In the genomic region with DNA sequence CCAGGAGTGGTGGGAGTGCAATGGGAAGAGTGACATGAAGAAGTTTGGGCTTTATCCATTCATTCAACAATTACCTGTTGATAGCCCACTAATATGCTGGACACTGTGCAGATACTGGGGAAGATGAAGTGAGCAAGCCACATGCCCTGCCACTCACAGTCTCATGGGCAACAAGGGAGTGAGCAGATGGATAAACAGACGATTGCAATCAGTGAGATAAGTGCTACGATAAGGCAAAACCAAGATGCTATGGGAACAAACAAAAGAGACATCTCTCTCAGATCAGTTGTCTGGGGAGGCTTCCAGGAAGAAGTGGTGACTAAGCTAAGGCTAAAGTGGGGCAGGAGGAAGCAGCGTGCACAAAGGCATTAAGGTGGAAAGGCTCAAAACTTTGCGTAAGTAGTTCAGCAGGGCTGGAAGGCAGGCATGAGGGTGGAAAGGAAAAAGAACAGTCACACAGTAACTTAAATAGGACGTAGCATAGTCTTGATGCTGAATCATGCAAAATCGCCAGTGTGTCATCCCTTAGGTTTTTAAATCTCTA, we compare ENCODE assay signal across 10 cellular contexts. TPM values are rescaled to one million over a fixed set of nuclear protein-coding genes. Genes with fewer than 3 reads are reported as not detected.
DNase-seq lines count a peak whose midpoint lies in the region; ATAC-seq, FAIRE-seq and TF ChIP-seq lines count a peak whose summit lies in the region.
"Had no signal": no experiment of that assay in that cellular context is flagged by ENCODE, and none has a peak within 500 bp of the region (broad histone marks: within the 10 kb centered on the region; RNA-seq: fewer than 3 reads in every experiment).

No MANE protein-coding gene starts in this region.

- ATAC-seq in RWPE2 (ENCODE audit: low read depth): peak; percentile 90
- no peak for ATAC-seq in GM12878
- no peak for ATAC-seq in HG02981 (IDR thresholded peaks at IDR 0.05; ENCODE audit: unreplicated experiment)
- no peak for ATAC-seq in GM19463 (IDR thresholded peaks at IDR 0.05; ENCODE audit: unreplicated experiment)

- 16% methylated on average over 6 of the region's 6 CpGs for WGBS in GM12878 (ENCODE audit: insufficient coverage, insufficient replicate concordance, low lambda C conversion rate, missing lambda C conversion rate)

- H3K4me3 ChIP-seq in RWPE2 (ENCODE audit: severe bottlenecking) (no peak overlapping the region), GM12878 (no peak overlapping the region)

- BruUV-seq in GM12878 (replicated peaks; lab: Mats Ljungman, UMichigan): no TSS peak

- H3K9me3 ChIP-seq in RWPE2 (ENCODE audit: severe bottlenecking) (no peaks in the 10 kb centered on the region), GM12878 (replicated peaks; ENCODE audit: control insufficient read depth, insufficient read depth, low read length) (no peaks in the 10 kb centered on the region; the same call in 2 of the 3 replicates)

- TF ChIP-seq CTCF in RWPE2 (IDR thresholded peaks at IDR 0.05; ENCODE audit: poor library complexity, severe bottlenecking): no peak
- no peak for TF ChIP-seq CTCF in GM12878 (IDR thresholded peaks at IDR 0.05 in 2 of 3, conservative IDR thresholded peaks at IDR 0.05 in 1 of 3; ENCODE audit: control insufficient read depth in 2 of 3, extremely low read depth in 1 of 3, insufficient read depth in 1 of 3, low read depth in 3 of 3, low read length in 3 of 3)

- H3K9ac ChIP-seq in GM12878 (ENCODE audit: control insufficient read depth, insufficient read depth, low read length): no peak overlapping the region
- H3K9ac ChIP-seq: KMS-11 had no signal

- RAD21 ChIA-PET in GM12878 (lab: Charles Lee; ENCODE audit: unreplicated experiment): interaction anchor here (2.4 kb wide), 1 partner anchor 30 kb away, joined by 10 read pairs; no protein-coding TSS in a partner anchor

- H3K27ac ChIP-seq in RWPE2 (ENCODE audit: poor library complexity, severe bottlenecking) (peak overlapping the region; percentile 78), GM12878 (ENCODE audit: control insufficient read depth, insufficient read depth) (no peak overlapping the region)
- H3K27ac ChIP-seq: KMS-11 had no signal

- no peak for TF ChIP-seq POLR2A in GM12878 (IDR thresholded peaks at IDR 0.05; ENCODE audit: low read depth, low read length)

- H3K27me3 ChIP-seq in RWPE2 (ENCODE audit: insufficient read depth, poor library complexity, severe bottlenecking): no peaks in the 10 kb centered on the region
- H3K27me3 ChIP-seq in GM12878 (replicated peaks in 1 of 2; ENCODE audit: control insufficient read depth in 2 of 2, insufficient read depth in 2 of 2, low read length in 1 of 2): no peaks in the 10 kb centered on the region

- POLR2A ChIA-PET in GM12878 (lab: Charles Lee): no interaction called here

- H4K20me1 ChIP-seq in GM12878 (ENCODE audit: control insufficient read depth, insufficient read depth): no peaks in the 10 kb centered on the region

- CTCF ChIA-PET in GM12878 (lab: Yijun Ruan, JAX): interaction anchor here (0.5 kb wide), 1 partner anchor 1056 kb away, joined by 3 read pairs; no protein-coding TSS in a partner anchor

- DNase-seq in GM19239 (ENCODE audit: insufficient read length, low spot score) (no peak), RWPE2 (ENCODE audit: low spot score) (no peak), GM12878 (ENCODE audit: low read depth, low spot score) (no peak), pons (ENCODE audit: low spot score) (peak; percentile 31), OCI-M2 (lab: John Stamatoyannopoulos, UW; ENCODE audit: unreplicated experiment) (no peak), NCI-H524 (lab: John Stamatoyannopoulos, UW) (no peak)

- H3K4me2 ChIP-seq in GM12878 (ENCODE audit: control insufficient read depth, insufficient read depth): peak overlapping the region; percentile 34; the same call in 1 of the 2 replicates
- H3K4me2 ChIP-seq: KMS-11 had no signal

- no peaks in the 10 kb centered on the region for H3K36me3 ChIP-seq in RWPE2 (ENCODE audit: low read depth)
- no peaks in the 10 kb centered on the region for H3K36me3 ChIP-seq in GM12878 (ENCODE audit: control insufficient read depth in 2 of 2, insufficient read depth in 2 of 2, low read length in 1 of 2)

- TF ChIP-seq RAD21 in GM12878 (IDR thresholded peaks at IDR 0.05; ENCODE audit: insufficient read depth, low read depth, low read length): no peak

- no peak overlapping the region for H2AFZ ChIP-seq in GM12878 (ENCODE audit: control insufficient read depth, low read depth, low read length)

- SMC1A ChIA-PET in GM12878 (lab: Charles Lee; ENCODE audit: uncharacterized antibody, unreplicated experiment): interaction anchor here (1.0 to 1.7 kb wide), 4 partner anchors 9 to 29 kb away, joined by 3 to 4 read pairs (median 3); no protein-coding TSS in a partner anchor

- FAIRE-seq in GM19239 (lab: Jason Lieb, UNC) (peak; percentile 72), GM12878 (lab: Jason Lieb, UNC) (no peak)
- FAIRE-seq: GM18507 had no signal

- in situ Hi-C loops in GM12878 (cut with MboI): no loop called here

- no peaks in the 10 kb centered on the region for H3K79me2 ChIP-seq in GM12878 (ENCODE audit: control insufficient read depth, insufficient read depth, low read length)

- H3K4me1 ChIP-seq in RWPE2 (ENCODE audit: insufficient read depth, poor library complexity, severe bottlenecking) (peaks cover 12% of the 10 kb centered on the region), GM12878 (ENCODE audit: control insufficient read depth, insufficient read depth, low read length) (peaks cover 16% of the 10 kb centered on the region)

- intact Hi-C loops in GM12878 (cut with micrococcal nuclease; ENCODE audit: unreplicated experiment): loop anchor here (5.0 kb wide), 1 partner anchor 123 kb away; no protein-coding TSS in a partner anchor

- no peak for TF ChIP-seq EP300 in GM12878 (IDR thresholded peaks at IDR 0.05; ENCODE audit: borderline replicate concordance in 1 of 2, control insufficient read depth in 1 of 2, low read depth in 2 of 2, low read length in 2 of 2)

TF ChIP-seq in GM12878, 131 proteins besides CTCF, POLR2A, EP300 and RAD21 (continues in another document):
- TF ChIP-seq, protein P1, sequence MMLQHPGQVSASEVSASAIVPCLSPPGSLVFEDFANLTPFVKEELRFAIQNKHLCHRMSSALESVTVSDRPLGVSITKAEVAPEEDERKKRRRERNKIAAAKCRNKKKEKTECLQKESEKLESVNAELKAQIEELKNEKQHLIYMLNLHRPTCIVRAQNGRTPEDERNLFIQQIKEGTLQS (IDR thresholded peaks at IDR 0.05; ENCODE audit: borderline replicate concordance, extremely low read depth, low read depth, low read length): no peak
- TF ChIP-seq, protein P2, sequence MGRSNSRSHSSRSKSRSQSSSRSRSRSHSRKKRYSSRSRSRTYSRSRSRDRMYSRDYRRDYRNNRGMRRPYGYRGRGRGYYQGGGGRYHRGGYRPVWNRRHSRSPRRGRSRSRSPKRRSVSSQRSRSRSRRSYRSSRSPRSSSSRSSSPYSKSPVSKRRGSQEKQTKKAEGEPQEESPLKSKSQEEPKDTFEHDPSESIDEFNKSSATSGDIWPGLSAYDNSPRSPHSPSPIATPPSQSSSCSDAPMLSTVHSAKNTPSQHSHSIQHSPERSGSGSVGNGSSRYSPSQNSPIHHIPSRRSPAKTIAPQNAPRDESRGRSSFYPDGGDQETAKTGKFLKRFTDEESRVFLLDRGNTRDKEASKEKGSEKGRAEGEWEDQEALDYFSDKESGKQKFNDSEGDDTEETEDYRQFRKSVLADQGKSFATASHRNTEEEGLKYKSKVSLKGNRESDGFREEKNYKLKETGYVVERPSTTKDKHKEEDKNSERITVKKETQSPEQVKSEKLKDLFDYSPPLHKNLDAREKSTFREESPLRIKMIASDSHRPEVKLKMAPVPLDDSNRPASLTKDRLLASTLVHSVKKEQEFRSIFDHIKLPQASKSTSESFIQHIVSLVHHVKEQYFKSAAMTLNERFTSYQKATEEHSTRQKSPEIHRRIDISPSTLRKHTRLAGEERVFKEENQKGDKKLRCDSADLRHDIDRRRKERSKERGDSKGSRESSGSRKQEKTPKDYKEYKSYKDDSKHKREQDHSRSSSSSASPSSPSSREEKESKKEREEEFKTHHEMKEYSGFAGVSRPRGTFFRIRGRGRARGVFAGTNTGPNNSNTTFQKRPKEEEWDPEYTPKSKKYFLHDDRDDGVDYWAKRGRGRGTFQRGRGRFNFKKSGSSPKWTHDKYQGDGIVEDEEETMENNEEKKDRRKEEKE (IDR thresholded peaks at IDR 0.05): no peak

RNA-seq across cellular contexts. Expression of a gene that starts 31.7 kb away (rescaled TPM):
- 3.5 and 3.7 TPM in 2 replicates for total RNA-seq in GM12878 (2013; cell fraction: nucleolus; rRNA removed)
- total RNA-seq in GM12878 (2014; rRNA removed) (0.85 and 1.3 TPM in 2 replicates), GM12878 (2014; rRNA removed; fragmentation: Illumina TruSeq; extraction: Trizol) (0.88 and 0.89 TPM in 2 replicates), GM12878 (2021) (0.96 and 2.0 TPM in 2 replicates)
- polyA plus RNA-seq in GM12878 (2011; ENCODE audit: low read depth): 0.87 TPM
- polyA plus RNA-seq in GM12878 (2011; rRNA removed) (0.14 and 0.23 TPM in 2 replicates), GM12878 (2014; fragmentation: Illumina TruSeq; extraction: Trizol) (0.93 and 1.0 TPM in 2 replicates), GM12878 (2014; fragmentation: Nextera tagmentation; extraction: Ambion mirVana) (under 1 TPM; 0.29 to 0.69 TPM), GM12878 (2014; rRNA removed) (0.66 and 1.4 TPM in 2 replicates), GM12878 (2016; fragmentation: Nextera tagmentation; extraction: Ambion mirVana) (under 1 TPM; 0.10 to 0.86 TPM)
- polyA plus RNA-seq in GM12878 (2011; cell fraction: cytosol; rRNA removed): 0.07 and 0.10 TPM in 2 replicates
- 0.48 and 0.64 TPM in 2 replicates for polyA plus RNA-seq in GM12878 (2011; cell fraction: nucleus; rRNA removed)
- 0.87 and 1.5 TPM in 2 replicates for polyA plus RNA-seq in GM12878 (2012)
- 0.15 and 0.46 TPM in 2 replicates for polyA minus RNA-seq in GM12878 (2011; rRNA and poly(A)+ RNA removed)
- not detected in 2 replicates for polyA minus RNA-seq in GM12878 (2011; cell fraction: cytosol; rRNA and poly(A)+ RNA removed)
- 0.10 and 0.12 TPM in 2 replicates for polyA minus RNA-seq in GM12878 (2011; cell fraction: nucleus; rRNA and poly(A)+ RNA removed)

RNA-seq across cellular contexts. Expression of a gene that starts 43.5 kb away (rescaled TPM):
- 116 and 131 TPM in 2 replicates for total RNA-seq in GM12878 (2013; cell fraction: nucleolus; rRNA removed)
- total RNA-seq in GM12878 (2014; rRNA removed) (70.1 and 78.1 TPM in 2 replicates), GM12878 (2014; rRNA removed; fragmentation: Illumina TruSeq; extraction: Trizol) (112 and 121 TPM in 2 replicates), GM12878 (2021) (111 TPM in 2 replicates)
- polyA plus RNA-seq in GM12878 (2011; ENCODE audit: low read depth): 61.9 TPM
- polyA plus RNA-seq in GM12878 (2011; rRNA removed) (102 and 112 TPM in 2 replicates), GM12878 (2014; fragmentation: Illumina TruSeq; extraction: Trizol) (142 and 145 TPM in 2 replicates), GM12878 (2014; fragmentation: Nextera tagmentation; extraction: Ambion mirVana) (100 to 1,000 TPM; 106 to 159 TPM), GM12878 (2014; rRNA removed) (89.5 and 93.2 TPM in 2 replicates), GM12878 (2016; fragmentation: Nextera tagmentation; extraction: Ambion mirVana) (100 to 1,000 TPM; 135 to 136 TPM)
- polyA plus RNA-seq in GM12878 (2011; cell fraction: cytosol; rRNA removed): 59.9 and 65.0 TPM in 2 replicates
- polyA plus RNA-seq in GM12878 (2011; cell fraction: nucleus; rRNA removed): 122 and 138 TPM in 2 replicates
- polyA plus RNA-seq in GM12878 (2012): 64.3 and 69.0 TPM in 2 replicates
- polyA minus RNA-seq in GM12878 (2011; rRNA and poly(A)+ RNA removed): 72.8 and 92.0 TPM in 2 replicates
- polyA minus RNA-seq in GM12878 (2011; cell fraction: cytosol; rRNA and poly(A)+ RNA removed): 16.8 and 40.1 TPM in 2 replicates
- 51.6 and 71.2 TPM in 2 replicates for polyA minus RNA-seq in GM12878 (2011; cell fraction: nucleus; rRNA and poly(A)+ RNA removed)
